In genomic region chr3:4996223-4996765, GRCh38 we compare ENCODE assay signal across 13 cellular contexts. TPM values are rescaled to one million over a fixed set of nuclear protein-coding genes. Genes with fewer than 3 reads are reported as not detected.
DNase-seq lines count a peak whose midpoint lies in the region; ATAC-seq and TF ChIP-seq lines count a peak whose summit lies in the region.
"Had no signal": no experiment of that assay in that cellular context is flagged by ENCODE, and none has a peak within 500 bp of the region (broad histone marks: within the 10 kb centered on the region; RNA-seq: fewer than 3 reads in every experiment).

No MANE protein-coding gene starts in this region.

- no peak overlapping the region for H3K4me3 Mint-ChIP-seq in mesothelial cell of epicardium

- H3K4me3 ChIP-seq in right atrium auricular region (no peak overlapping the region), brain microvascular endothelial cell (ENCODE audit: low read depth, low read length) (no peak overlapping the region)

- H3K27me3 Mint-ChIP-seq in mesothelial cell of epicardium (ENCODE audit: low read depth): no peaks in the 10 kb centered on the region

- H3K36me3 ChIP-seq in right atrium auricular region (no peaks in the 10 kb centered on the region), brain microvascular endothelial cell (replicated peaks) (no peaks in the 10 kb centered on the region)

- in situ Hi-C loops in brain microvascular endothelial cell (cut with HindIII; ENCODE audit: low pct_ligation_motif_present, low sequenced_read_pairs): no loop called here

- H3K27ac ChIP-seq in right atrium auricular region (peak overlapping the region in 1 of 2 donors; percentile 5), brain microvascular endothelial cell (peak overlapping the region; percentile 95)

- no peak for TF ChIP-seq CTCF in right atrium auricular region (IDR thresholded peaks at IDR 0.05)
- TF ChIP-seq CTCF in brain microvascular endothelial cell (IDR thresholded peaks at IDR 0.05; ENCODE audit: low read depth, low read length, missing control alignments): no peak
- TF ChIP-seq CTCF in mesothelial cell of epicardium (IDR thresholded peaks at IDR 0.05; ENCODE audit: unreplicated experiment): no peak

- H3K36me3 Mint-ChIP-seq in mesothelial cell of epicardium: no peaks in the 10 kb centered on the region

- ATAC-seq in HG03139 (IDR thresholded peaks at IDR 0.05; ENCODE audit: unreplicated experiment): no peak
- ATAC-seq: activated CD4-positive, CD25-positive, alpha-beta regulatory T cell treated with anti-CD3 and anti-CD28 coated beads, Interleukin-2, amount 50 U/mL, for 24 hours had no signal

- DNase-seq in right atrium auricular region (ENCODE audit: low spot score): peak; percentile 58
- DNase-seq in cardiac septum (ENCODE audit: low spot score): no peak
- no peak for DNase-seq in brain microvascular endothelial cell
- DNase-seq in mesothelial cell of epicardium (ENCODE audit: low spot score in 2 of 2, unreplicated experiment in 2 of 2): no peak
- DNase-seq in UCSD-AML1 (lab: John Stamatoyannopoulos, UW; ENCODE audit: unreplicated experiment): no peak
- DNase-seq in NCI-H2171 treated with DMSO at 0.1 percent for 48 hours (lab: John Stamatoyannopoulos, UW): no peak
- DNase-seq in NCI-H1048 (lab: John Stamatoyannopoulos, UW): no peak
- DNase-seq: COR-L47, NCI-H1694, NCI-H510A, SW 1271 had no signal

- H3K9me3 ChIP-seq in right atrium auricular region: no peaks in the 10 kb centered on the region

- H3K27me3 ChIP-seq in right atrium auricular region (no peaks in the 10 kb centered on the region), brain microvascular endothelial cell (replicated peaks) (no peaks in the 10 kb centered on the region)

- H3K27ac Mint-ChIP-seq in mesothelial cell of epicardium: peak overlapping the region; percentile 52

- H3K4me1 ChIP-seq in right atrium auricular region: peaks cover 0 to 28% of the 10 kb centered on the region in 2 donors

- H3K9me3 Mint-ChIP-seq in mesothelial cell of epicardium: no peaks in the 10 kb centered on the region

- intact Hi-C loops in cardiac septum (cut with DNase I): no loop called here

- H3K4me1 Mint-ChIP-seq in mesothelial cell of epicardium: peaks cover 26% of the 10 kb centered on the region

RNA-seq across cellular contexts. Expression of gene BHLHE40, which starts 17.1 kb away (rescaled TPM):
- total RNA-seq in right atrium auricular region (10 to 100 TPM; 32.3 to 49.5 TPM), cardiac septum (71.5 TPM), mesothelial cell of epicardium (31.9 to 37.6 TPM (median 35.4 TPM) in 3 replicates)
